14 cellular contexts compared by ENCODE assay signal in the genomic region with DNA sequence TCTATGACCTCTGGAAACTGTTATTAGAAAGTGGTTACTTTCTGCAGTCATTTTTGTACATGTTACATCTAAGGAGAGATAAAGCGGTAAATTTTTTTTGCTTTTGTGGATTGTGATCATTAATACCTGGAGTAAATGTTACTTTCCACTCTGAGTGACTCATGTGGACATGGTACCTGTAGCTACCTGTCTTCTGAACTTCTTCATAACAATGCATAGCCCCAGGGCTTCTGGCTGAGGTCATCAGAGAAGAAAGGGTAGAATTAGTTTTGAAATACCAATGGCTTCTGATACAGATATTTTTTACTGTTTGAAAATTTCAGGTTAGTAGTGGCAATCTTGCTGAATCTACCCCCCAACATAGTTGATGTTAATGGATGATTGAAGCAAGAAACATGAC.
DNase-seq lines count a peak whose midpoint lies in the region; ATAC-seq and TF ChIP-seq lines count a peak whose summit lies in the region.
"Had no signal": no experiment of that assay in that cellular context is flagged by ENCODE, and none has a peak within 500 bp of the region (broad histone marks: within the 10 kb centered on the region; RNA-seq: fewer than 3 reads in every experiment).

No MANE protein-coding gene starts in this region.

- no peak overlapping the region for H3K14ac ChIP-seq in trophoblast cell (ENCODE audit: low read length)

- no peak overlapping the region for H3K23ac ChIP-seq in trophoblast cell (ENCODE audit: low read length)

- peak; percentile 80 for DNase-seq in HPDE6-E6E7 (ENCODE audit: extremely low spot score)
- DNase-seq in RWPE2 (ENCODE audit: low spot score), result peak; percentile 91
- peak; percentile 77 for DNase-seq in epithelial cell of prostate (ENCODE audit: low read depth, low spot score)
- peak; percentile 51 to 68 for DNase-seq in trophoblast cell
- DNase-seq in mesenteric fat pad (ENCODE audit: low spot score), result no peak
- DNase-seq in NCI-H2227 (lab: John Stamatoyannopoulos, UW; ENCODE audit: unreplicated experiment), result no peak
- no peak for DNase-seq in NCI-H1436 (lab: John Stamatoyannopoulos, UW)
- DNase-seq: 8988T; C1 segment of cervical spinal cord; Calu3; CD4-positive, alpha-beta T cell; DMS 273 treated with DMSO at 0.1 percent for 48 hours; HCEC 1CT; HFFc6 had no signal

- H3K79me1 ChIP-seq in trophoblast cell (ENCODE audit: low read length), result no peaks in the 10 kb centered on the region

- peak overlapping the region; percentile 50 for H3K27ac ChIP-seq in RWPE2 (ENCODE audit: poor library complexity, severe bottlenecking)
- H3K27ac ChIP-seq in epithelial cell of prostate, result no peak overlapping the region
- no peak overlapping the region for H3K27ac ChIP-seq in trophoblast cell (ENCODE audit: low read depth, low read length)

- H3K36me3 ChIP-seq in RWPE2 (ENCODE audit: low read depth), result no peaks in the 10 kb centered on the region
- H3K36me3 ChIP-seq in trophoblast cell (ENCODE audit: control insufficient read depth in 1 of 2, insufficient read depth in 2 of 2, low read length in 2 of 2), result no peaks in the 10 kb centered on the region

- no peak overlapping the region for H2BK120ac ChIP-seq in trophoblast cell (ENCODE audit: insufficient read depth, low read length, poor library complexity)

- H3K4ac ChIP-seq in trophoblast cell (ENCODE audit: low read depth, low read length), result no peak overlapping the region

- peaks cover 14% of the 10 kb centered on the region for H3K4me1 ChIP-seq in RWPE2 (ENCODE audit: insufficient read depth, poor library complexity, severe bottlenecking)
- H3K4me1 ChIP-seq in trophoblast cell (ENCODE audit: control insufficient read depth in 1 of 2, insufficient read depth in 2 of 2, low read length in 2 of 2), result peaks cover 0 to 5% of the 10 kb centered on the region in 2 experiments

- H3K9me3 ChIP-seq in RWPE2 (ENCODE audit: severe bottlenecking) (no peaks in the 10 kb centered on the region), trophoblast cell (ENCODE audit: insufficient read depth, low read depth, low read length) (no peaks in the 10 kb centered on the region)

- no peak overlapping the region for H3K4me2 ChIP-seq in trophoblast cell (ENCODE audit: low read length)

- no peak overlapping the region for H2AFZ ChIP-seq in trophoblast cell (ENCODE audit: insufficient read depth, low read length, poor library complexity)

- no peak overlapping the region for H4K12ac ChIP-seq in trophoblast cell (ENCODE audit: low read depth, low read length)

- H3K4me3 ChIP-seq in RWPE2 (ENCODE audit: severe bottlenecking), result no peak overlapping the region
- H3K4me3 ChIP-seq in trophoblast cell (ENCODE audit: low read depth, low read length), result no peak overlapping the region

- no peaks in the 10 kb centered on the region for H3K79me2 ChIP-seq in trophoblast cell (ENCODE audit: control insufficient read depth, insufficient read depth, low read length, poor library complexity)

- H3K9ac ChIP-seq in trophoblast cell (ENCODE audit: low read length), result no peak overlapping the region

- H2BK12ac ChIP-seq in trophoblast cell (ENCODE audit: low read length), result no peak overlapping the region

- ATAC-seq in RWPE2 (ENCODE audit: low read depth), result peak; percentile 98

- H3K18ac ChIP-seq in trophoblast cell (ENCODE audit: low read length), result no peak overlapping the region

- no CpG with 5 or more reads among the region's 1 CpG for WGBS in trophoblast cell (ENCODE audit: extremely low coverage, insufficient coverage, insufficient read length)

- H4K91ac ChIP-seq in trophoblast cell (ENCODE audit: low read depth, low read length), result no peak overlapping the region

- H4K8ac ChIP-seq in trophoblast cell (ENCODE audit: low read depth, low read length), result no peak overlapping the region

- no peak overlapping the region for H2AK5ac ChIP-seq in trophoblast cell (ENCODE audit: low read length)

- no peak for TF ChIP-seq CTCF in RWPE2 (IDR thresholded peaks at IDR 0.05; ENCODE audit: poor library complexity, severe bottlenecking)

- no peak overlapping the region for H2BK5ac ChIP-seq in trophoblast cell (ENCODE audit: low read depth, low read length, poor library complexity)

- H3K27me3 ChIP-seq in RWPE2 (ENCODE audit: insufficient read depth, poor library complexity, severe bottlenecking) (no peaks in the 10 kb centered on the region), trophoblast cell (ENCODE audit: insufficient read depth, low read length) (no peaks in the 10 kb centered on the region)

Comparison
In these comparisons a context has a peak if more than half of its experiments do, and no peak if none do; other contexts are left out.
1. DNase-seq: peak in HPDE6-E6E7 (single experiment), RWPE2 (single experiment), epithelial cell of prostate (single experiment) and trophoblast cell (2 of 2); none in mesenteric fat pad (single experiment), NCI-H2227 (single experiment) and NCI-H1436 (single experiment).